In genomic region chr6:8102122-8102958, GRCh38 we compare ENCODE assay signal across 8 cellular contexts. TPM values are rescaled to one million over a fixed set of nuclear protein-coding genes. Genes with fewer than 3 reads are reported as not detected.
DNase-seq lines count a peak whose midpoint lies in the region; ATAC-seq and TF ChIP-seq lines count a peak whose summit lies in the region.

TSS of gene EEF1E1 (minus strand) at chr6:8102548. CDS start at chr6:8102521, 27 bp downstream.

- H3K36me3 ChIP-seq in GM06990 (ENCODE audit: control insufficient read depth, insufficient read depth, low read length), result no peaks in the 10 kb centered on the region

- DNase-seq in GM06990 (ENCODE audit: extremely low read depth, insufficient read length), result peak; percentile 93
- peak; percentile 97 for DNase-seq in NB4 (ENCODE audit: low read depth)
- peak; percentile 93 for DNase-seq in SK-N-DZ (ENCODE audit: low spot score)
- peak; percentile 99 for DNase-seq in activated naive CD4-positive, alpha-beta T cell treated with anti-CD3 and anti-CD28 coated beads for 36 hours
- peak; percentile 98 for DNase-seq in germinal center (ENCODE audit: low spot score)
- DNase-seq in non-pigmented ciliary epithelial cell (ENCODE audit: low read depth), result peak; percentile 83
- peak; percentile 54 to 97 (median 92) for DNase-seq in substantia nigra (lab: John Stamatoyannopoulos, UW)

- TF ChIP-seq CTCF in GM06990 (IDR thresholded peaks at IDR 0.05; ENCODE audit: insufficient read depth, low read length, poor library complexity, severe bottlenecking) (no peak), NB4 (IDR thresholded peaks at IDR 0.05; ENCODE audit: low read depth, low read length) (no peak)

- H3K27me3 ChIP-seq in GM06990 (replicated peaks; ENCODE audit: control insufficient read depth, insufficient read depth, low read length), result no peaks in the 10 kb centered on the region

- peaks cover 35% of the 10 kb centered on the region for H3K4me1 Mint-ChIP-seq in activated naive CD4-positive, alpha-beta T cell treated with anti-CD3 and anti-CD28 coated beads for 36 hours (ENCODE audit: low read depth)

- H3K4me3 ChIP-seq in GM06990 (replicated peaks; ENCODE audit: low read depth, low read length), result peak within 1 kb of the TSS; percentile 79
- peak within 1 kb of the TSS; percentile 97 for H3K4me3 ChIP-seq in NB4 (ENCODE audit: low read depth, low read length)

- intact Hi-C loops in activated naive CD4-positive, alpha-beta T cell treated with anti-CD3 and anti-CD28 coated beads for 36 hours (cut with micrococcal nuclease), result loop anchor here (1.0 to 5.0 kb wide), 7 partner anchors 38 to 789 kb away; partner anchors contain the start of genes BLOC1S5, CAGE1, RIOK1 and SLC35B3

- H3K36me3 Mint-ChIP-seq in activated naive CD4-positive, alpha-beta T cell treated with anti-CD3 and anti-CD28 coated beads for 36 hours (ENCODE audit: low read depth), result peaks cover 19% of the 10 kb centered on the region

- H3K27ac Mint-ChIP-seq in activated naive CD4-positive, alpha-beta T cell treated with anti-CD3 and anti-CD28 coated beads for 36 hours, result peak within 1 kb of the TSS; percentile 92

- CTCF ChIA-PET in activated naive CD4-positive, alpha-beta T cell treated with anti-CD3 and anti-CD28 coated beads for 36 hours (lab: Charles Lee), result interaction anchor here (1.0 to 1.2 kb wide), 2 partner anchors 38 to 117 kb away, joined by 5 to 13 read pairs; partner anchors contain the start of gene BLOC1S5

- no peaks in the 10 kb centered on the region for H3K9me3 Mint-ChIP-seq in activated naive CD4-positive, alpha-beta T cell treated with anti-CD3 and anti-CD28 coated beads for 36 hours

- peak within 1 kb of the TSS; percentile 96 for H3K4me3 Mint-ChIP-seq in activated naive CD4-positive, alpha-beta T cell treated with anti-CD3 and anti-CD28 coated beads for 36 hours

- peak; percentile 67 for TF ChIP-seq POLR2A in NB4 (IDR thresholded peaks at IDR 0.05; ENCODE audit: extremely low read depth, insufficient read length)

- peak within 1 kb of the TSS; percentile 50 for H3K27ac ChIP-seq in substantia nigra (ENCODE audit: low read depth, low read length, poor library complexity, severe bottlenecking)

- H3K27me3 Mint-ChIP-seq in activated naive CD4-positive, alpha-beta T cell treated with anti-CD3 and anti-CD28 coated beads for 36 hours (ENCODE audit: low read depth), result peaks cover 16% of the 10 kb centered on the region

- ATAC-seq in HG02571 (IDR thresholded peaks at IDR 0.05; ENCODE audit: unreplicated experiment), result peak; percentile 99

RNA-seq across cellular contexts. Expression of gene EEF1E1, which starts in this region (rescaled TPM):
- polyA plus RNA-seq in SK-N-DZ (2014; cell fraction: cytosol; rRNA removed), result 129 and 139 TPM in 2 replicates
- polyA plus RNA-seq in SK-N-DZ (2014; cell fraction: nucleus; rRNA removed), result 83.7 and 92.7 TPM in 2 replicates
- 10 to 100 TPM; 65.2 to 71.2 TPM for total RNA-seq in activated naive CD4-positive, alpha-beta T cell treated with anti-CD3 and anti-CD28 coated beads for 36 hours

Comparison
In these comparisons a context has a peak if more than half of its experiments do, and no peak if none do; other contexts are left out.
1. Peak in every context shown above with its lines: DNase-seq, ATAC-seq, H3K4me3 ChIP-seq and H3K27ac ChIP-seq.